In genomic region chr3:48429416-48430358, GRCh38 we compare ENCODE assay signal across 8 cellular contexts.
DNase-seq lines count a peak whose midpoint lies in the region; ATAC-seq lines count a peak whose summit lies in the region.

Gene PLXNB1 (minus strand): TSS chr3:48430086. CDS start chr3:48424611, 5,475 bp downstream.

- H3K4me3 ChIP-seq in NT2/D1 (ENCODE audit: insufficient read length, low read depth) (peak within 1 kb of the TSS; percentile 77), muscle layer of colon (ENCODE audit: low read depth in 1 of 2, low read length in 2 of 2) (peak within 1 kb of the TSS; percentile 63 to 66)

- H3K4me3 Mint-ChIP-seq in stimulated activated naive B cell treated with anti-CD40 and anti-IgM and Interleukin-4, amounts not matched to agents 10 μg/mL and 1 μg/mL and 100 μg/mL, for 72 hours = peak within 1 kb of the TSS; percentile 87 to 90

- H3K27me3 Mint-ChIP-seq in stimulated activated naive B cell treated with anti-CD40 and anti-IgM and Interleukin-4, amounts not matched to agents 10 μg/mL and 1 μg/mL and 100 μg/mL, for 72 hours = peaks cover 21 to 28% of the 10 kb centered on the region in 2 donors

- no peaks in the 10 kb centered on the region for H3K9me3 Mint-ChIP-seq in stimulated activated naive B cell treated with anti-CD40 and anti-IgM and Interleukin-4, amounts not matched to agents 10 μg/mL and 1 μg/mL and 100 μg/mL, for 72 hours

- H3K4me1 Mint-ChIP-seq in stimulated activated naive B cell treated with anti-CD40 and anti-IgM and Interleukin-4, amounts not matched to agents 10 μg/mL and 1 μg/mL and 100 μg/mL, for 72 hours = peaks cover 14 to 19% of the 10 kb centered on the region in 2 donors

- no peaks in the 10 kb centered on the region for H3K9me3 ChIP-seq in NT2/D1 (ENCODE audit: insufficient read depth, low read length)
- no peaks in the 10 kb centered on the region for H3K9me3 ChIP-seq in muscle layer of colon (ENCODE audit: low read length)

- H3K9ac ChIP-seq in NT2/D1 (ENCODE audit: insufficient read length, low read depth) (peak within 1 kb of the TSS; percentile 88), muscle layer of colon (ENCODE audit: low read length) (no peak within 1 kb of the TSS)

- H3K27me3 ChIP-seq in NT2/D1 (ENCODE audit: insufficient read depth, insufficient read length) (no peaks in the 10 kb centered on the region), muscle layer of colon (ENCODE audit: control insufficient read depth in 1 of 2, insufficient read depth in 2 of 2, low read length in 2 of 2) (no peaks in the 10 kb centered on the region)

- peaks cover 16 to 29% of the 10 kb centered on the region in 2 donors for H3K36me3 Mint-ChIP-seq in stimulated activated naive B cell treated with anti-CD40 and anti-IgM and Interleukin-4, amounts not matched to agents 10 μg/mL and 1 μg/mL and 100 μg/mL, for 72 hours

- DNase-seq in COR-L47 (lab: John Stamatoyannopoulos, UW) (peak; percentile 78), NT2/D1 (ENCODE audit: low read depth, low spot score) (peak; percentile 84), fibroblast of gingiva (ENCODE audit: low read depth) (peak; percentile 46)
- DNase-seq in activated T-helper 1 cell treated with anti-CD3 and anti-CD28 coated beads, Interleukin-2, amount 50 U/mL, for 16 hours (ENCODE audit: low read depth in 1 of 2, low spot score in 1 of 2) = peak; percentile 20 to 52
- DNase-seq in stimulated activated naive B cell treated with anti-CD40 and anti-IgM and Interleukin-4, amounts not matched to agents 10 μg/mL and 1 μg/mL and 100 μg/mL, for 72 hours = peak; percentile 18

- H3K27ac Mint-ChIP-seq in stimulated activated naive B cell treated with anti-CD40 and anti-IgM and Interleukin-4, amounts not matched to agents 10 μg/mL and 1 μg/mL and 100 μg/mL, for 72 hours = peak within 1 kb of the TSS; percentile 77

- H3K4me1 ChIP-seq in NT2/D1 (ENCODE audit: insufficient read depth, insufficient read length) (peaks cover 40% of the 10 kb centered on the region), muscle layer of colon (ENCODE audit: insufficient read depth, low read length) (peaks cover 44% of the 10 kb centered on the region)

- H3K27ac ChIP-seq in muscle layer of colon (ENCODE audit: low read depth, low read length) = peak within 1 kb of the TSS; percentile 89

- peak; percentile 54 for ATAC-seq in HG02885 (IDR thresholded peaks at IDR 0.05; ENCODE audit: poor library complexity, unreplicated experiment)
- ATAC-seq in stimulated activated naive B cell treated with anti-CD40 and anti-IgM and Interleukin-4, amounts not matched to agents 10 μg/mL and 1 μg/mL and 100 μg/mL, for 72 hours (replicated peaks) = peak; percentile 68 to 75
- no peak for ATAC-seq in GM21526 (IDR thresholded peaks at IDR 0.05; ENCODE audit: low FRiP score, unreplicated experiment)

- H3K36me3 ChIP-seq in NT2/D1 (ENCODE audit: insufficient read depth, insufficient read length, low read length) (peaks cover 52% of the 10 kb centered on the region), muscle layer of colon (ENCODE audit: insufficient read depth, low read length) (peaks cover 14% of the 10 kb centered on the region)

Comparison
In these comparisons a context has a peak if more than half of its experiments do, and no peak if none do; other contexts are left out.
1. DNase-seq: peak in every context shown above with its lines; median percentile 84 in NT2/D1; 78 in COR-L47; 46 in fibroblast of gingiva; 36 in activated T-helper 1 cell treated with anti-CD3 and anti-CD28 coated beads, Interleukin-2, amount 50 U/mL, for 16 hours; 18 in stimulated activated naive B cell treated with anti-CD40 and anti-IgM and Interleukin-4, amounts not matched to agents 10 μg/mL and 1 μg/mL and 100 μg/mL, for 72 hours.